In genomic region chr2:166375205-166375735, GRCh38 we compare ENCODE assay signal across 9 cellular contexts. TPM values are rescaled to one million over a fixed set of nuclear protein-coding genes. Genes with fewer than 3 reads are reported as not detected.
A peak's percentile ranks its signal among the peaks of the same experiment; 100 is the strongest.
DNase-seq lines count a peak whose midpoint lies in the region; ATAC-seq and TF ChIP-seq lines count a peak whose summit lies in the region.
"Had no signal": no experiment of that assay in that cellular context is flagged by ENCODE, and none has a peak within 500 bp of the region (broad histone marks: within the 10 kb centered on the region; RNA-seq: fewer than 3 reads in every experiment).

No MANE protein-coding gene starts in this region.

- H3K27me3 ChIP-seq in stomach = peaks cover 0 to 13% (median 0%) of the 10 kb centered on the region in 3 donors

- peak; percentile 8 for ATAC-seq in HG03066 (IDR thresholded peaks at IDR 0.05; ENCODE audit: low read depth, unreplicated experiment)
- ATAC-seq in activated T-helper 17 cell treated with anti-CD3 and anti-CD28 coated beads, Interleukin-2, amount 50 U/mL, for 72 hours (replicated peaks) = no peak

- TF ChIP-seq POLR2A in stomach (IDR thresholded peaks at IDR 0.05) = no peak

- H3K9me3 Mint-ChIP-seq in activated T-helper 17 cell treated with anti-CD3 and anti-CD28 coated beads, Interleukin-2, amount 50 U/mL, for 72 hours = no peaks in the 10 kb centered on the region

- no peaks in the 10 kb centered on the region for H3K9me3 ChIP-seq in stomach
- H3K9me3 ChIP-seq: adrenal gland had no signal

- H3K27ac ChIP-seq in stomach = peak overlapping the region in 3 of 5 donors; percentile 8 to 63 (median 31)

- no peaks in the 10 kb centered on the region for H3K36me3 Mint-ChIP-seq in activated T-helper 17 cell treated with anti-CD3 and anti-CD28 coated beads, Interleukin-2, amount 50 U/mL, for 72 hours (ENCODE audit: low read depth)

- H3K4me3 Mint-ChIP-seq in activated T-helper 17 cell treated with anti-CD3 and anti-CD28 coated beads, Interleukin-2, amount 50 U/mL, for 72 hours = peak overlapping the region; percentile 57

- intact Hi-C loops in stomach (cut with DNase I; ENCODE audit: low total_unique reads) = no loop called here

- WGBS in stomach, 5 donors = 0 to 3% (median 1%) methylated on average over 13 to 17 of the region's 17 CpGs

- peak overlapping the region; percentile 52 to 70 (median 58) for H3K4me3 ChIP-seq in stomach

- peaks cover 8 to 22% (median 17%) of the 10 kb centered on the region in 4 donors for H3K4me1 ChIP-seq in stomach

- H3K36me3 ChIP-seq in stomach = no peaks in the 10 kb centered on the region
- H3K36me3 ChIP-seq: adrenal gland had no signal

- no peak for TF ChIP-seq CTCF in stomach (IDR thresholded peaks at IDR 0.05)

- no peak for TF ChIP-seq EP300 in stomach (IDR thresholded peaks at IDR 0.05)

- peaks cover 23% of the 10 kb centered on the region for H3K27me3 Mint-ChIP-seq in activated T-helper 17 cell treated with anti-CD3 and anti-CD28 coated beads, Interleukin-2, amount 50 U/mL, for 72 hours

- no peak overlapping the region for H3K27ac Mint-ChIP-seq in activated T-helper 17 cell treated with anti-CD3 and anti-CD28 coated beads, Interleukin-2, amount 50 U/mL, for 72 hours

- H3K4me1 Mint-ChIP-seq in activated T-helper 17 cell treated with anti-CD3 and anti-CD28 coated beads, Interleukin-2, amount 50 U/mL, for 72 hours = no peaks in the 10 kb centered on the region

- DNase-seq in NCI-H526 (lab: John Stamatoyannopoulos, UW) (peak; percentile 67 to 83), NCI-H526 treated with DMSO at 0.1 percent for 48 hours (lab: John Stamatoyannopoulos, UW) (no peak), iris pigment epithelial cell (ENCODE audit: low read depth) (peak; percentile 42), stomach (no peak), cerebellar cortex (ENCODE audit: low spot score) (no peak), HT-29 (ENCODE audit: low spot score) (no peak)

RNA-seq across cellular contexts. Expression of gene SCN9A, which starts 0.5 kb away (rescaled TPM):
- total RNA-seq in activated T-helper 17 cell treated with anti-CD3 and anti-CD28 coated beads, Interleukin-2, amount 50 U/mL, for 72 hours = not detected
- 10 to 100 TPM in 2 of 5 donors, 1 to 10 TPM in 2, under 1 TPM in 1; 0.45 to 24.3 (median 3.9) TPM for total RNA-seq in stomach
- polyA plus RNA-seq in stomach = under 1 TPM; 0.12 to 0.28 (median 0.15) TPM
- 0.38 and 0.52 TPM in 2 replicates for total RNA-seq in HT-29 (2014; rRNA removed; shearing (Covaris generic))

Comparison
In these comparisons a context has a peak if more than half of its experiments do, and no peak if none do; other contexts are left out.
1. DNase-seq: peak in NCI-H526 (2 of 2) and iris pigment epithelial cell (single experiment); none in NCI-H526 treated with DMSO at 0.1 percent for 48 hours (single experiment), stomach (single experiment), cerebellar cortex (single experiment) and HT-29 (single experiment).